In genomic region chr4:42519803-42520417, GRCh38 we compare ENCODE assay signal across 8 cellular contexts.
DNase-seq lines count a peak whose midpoint lies in the region; ATAC-seq and TF ChIP-seq lines count a peak whose summit lies in the region.

No MANE protein-coding gene starts in this region.

- no peaks in the 10 kb centered on the region for H3K27me3 Mint-ChIP-seq in progenitor cell of endocrine pancreas

- H3K9me3 ChIP-seq in HAP-1 = no peaks in the 10 kb centered on the region

- DNase-seq in NCI-H2171 treated with DMSO at 0.1 percent for 48 hours (lab: John Stamatoyannopoulos, UW) (peak; percentile 16), NCI-H2171 (lab: John Stamatoyannopoulos, UW) (no peak), HAP-1 (ENCODE audit: low spot score in 2 of 2) (peak; percentile 52 to 79), NCI-H2227 treated with DMSO at 0.1 percent for 48 hours (lab: John Stamatoyannopoulos, UW) (peak; percentile 29), foreskin keratinocyte (peak in 1 of 2 donors; percentile 32), progenitor cell of endocrine pancreas (ENCODE audit: low spot score, unreplicated experiment) (peak; percentile 42)
- peak; percentile 60 for DNase-seq in activated CD8-positive, alpha-beta memory T cell treated with anti-CD3 and anti-CD28 coated beads, Interleukin-2, amount 50 U/mL, for 48 hours

- H3K4me1 Mint-ChIP-seq in progenitor cell of endocrine pancreas (ENCODE audit: low read depth) = no peaks in the 10 kb centered on the region

- no peak overlapping the region for H3K4me3 ChIP-seq in HAP-1

- no peaks in the 10 kb centered on the region; the same call in 1 of the 2 replicates for H3K36me3 ChIP-seq in HAP-1 (replicated peaks)

- no peaks in the 10 kb centered on the region for H3K9me3 Mint-ChIP-seq in progenitor cell of endocrine pancreas (ENCODE audit: low read depth)

- H3K27me3 ChIP-seq in HAP-1 (ENCODE audit: low read depth) = no peaks in the 10 kb centered on the region
- H3K27me3 ChIP-seq in foreskin keratinocyte = no peaks in the 10 kb centered on the region

- ATAC-seq in foreskin keratinocyte (peak; percentile 67), HG03108 (IDR thresholded peaks at IDR 0.05; ENCODE audit: unreplicated experiment) (no peak)

- TF ChIP-seq CTCF in foreskin keratinocyte (conservative IDR thresholded peaks at IDR 0.05) (peak; percentile 73), progenitor cell of endocrine pancreas (IDR thresholded peaks at IDR 0.05; ENCODE audit: unreplicated experiment) (peak; percentile 79)

- H3K36me3 Mint-ChIP-seq in progenitor cell of endocrine pancreas (ENCODE audit: insufficient read depth) = no peaks in the 10 kb centered on the region

- no peak overlapping the region for H3K4me3 Mint-ChIP-seq in progenitor cell of endocrine pancreas (ENCODE audit: low read depth)

- H3K27ac Mint-ChIP-seq in progenitor cell of endocrine pancreas = no peak overlapping the region

- in situ Hi-C loops in HAP-1 (cut with MboI; ENCODE audit: low sequenced_read_pairs) = loop anchor here (5.0 to 25.0 kb wide), 3 partner anchors 115 to 833 kb away; no protein-coding TSS in a partner anchor

- no peak overlapping the region for H3K27ac ChIP-seq in foreskin keratinocyte

- H3K4me1 ChIP-seq in HAP-1 (no peaks in the 10 kb centered on the region), foreskin keratinocyte (no peaks in the 10 kb centered on the region)
